ENCODE assay signal across 9 cellular contexts in the genomic region with DNA sequence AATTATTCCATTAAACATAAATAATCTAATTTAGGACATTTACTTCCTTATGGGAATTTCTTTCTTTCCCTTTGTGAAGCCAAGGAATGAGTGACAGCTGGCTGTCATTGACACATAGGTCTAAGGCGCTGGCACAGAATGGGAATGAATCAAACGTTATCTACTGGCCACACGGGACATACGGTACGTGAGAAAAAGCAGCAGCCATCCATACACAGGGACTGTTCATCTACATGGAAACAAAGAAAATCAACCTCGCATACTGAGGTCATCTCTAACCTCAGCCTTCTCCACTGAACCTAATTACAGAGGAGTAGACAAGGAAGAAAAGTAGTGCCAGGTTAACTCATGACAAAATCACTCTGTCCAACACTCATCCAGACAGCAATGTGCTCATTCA.
"Had no signal": no experiment of that assay in that cellular context is flagged by ENCODE, and none has a peak within 500 bp of the region (broad histone marks: within the 10 kb centered on the region; RNA-seq: fewer than 3 reads in every experiment).

No MANE protein-coding gene starts in this region.

- H3K27ac ChIP-seq: GM23248 had no signal

- ATAC-seq: HCT116 had no signal

- H3K4me3 Mint-ChIP-seq: GM23338, H9, HFFc6 had no signal

- H3K36me3 ChIP-seq: HAP-1 had no signal

- H3K27ac Mint-ChIP-seq: GM23338, H9, HFFc6 had no signal

- H3K9ac ChIP-seq: GM23248 had no signal

- H2AFZ ChIP-seq: GM23248 had no signal

- H3K4me2 ChIP-seq: GM23338 had no signal

- H3K4me3 ChIP-seq: GM23248, GM23338, HAP-1 had no signal

- DNase-seq: GM23248, GOT3, H7, H9, HCEC 1CT, HFFc6 had no signal

- H3K9me3 ChIP-seq: HAP-1 had no signal

- H3K9me3 Mint-ChIP-seq: GM23338, H9, HFFc6 had no signal

- H3K4me1 ChIP-seq: HAP-1 had no signal
